In genomic region chr22:35149149-35149548, GRCh38 we compare ENCODE assay signal across 29 cellular contexts.
"Had no signal": no experiment of that assay in that cellular context is flagged by ENCODE, and none has a peak within 500 bp of the region (broad histone marks: within the 10 kb centered on the region; RNA-seq: fewer than 3 reads in every experiment).

No MANE protein-coding gene starts in this region.

- H3K36me3 ChIP-seq: brain microvascular endothelial cell, lower lobe of right lung, neural progenitor cell, right atrium auricular region, thoracic aorta, vagina had no signal

- H2AFZ ChIP-seq: neural progenitor cell, parathyroid adenoma had no signal

- H3K9me3 Mint-ChIP-seq: activated CD4-positive, alpha-beta memory T cell treated with anti-CD3 and anti-CD28 coated beads, Interleukin-2, amount 10 ng/mL, durations not matched to agents 7 days and 5 days; activated CD4-positive, alpha-beta T cell treated with anti-CD3 and anti-CD28 coated beads, Interleukin-2, amount 10 ng/mL, durations not matched to agents 7 days and 5 days; activated naive CD4-positive, alpha-beta T cell treated with anti-CD3 and anti-CD28 coated beads, Interleukin-2, amount 10 ng/mL, durations not matched to agents 7 days and 5 days; activated naive CD8-positive, alpha-beta T cell treated with anti-CD3 and anti-CD28 coated beads, Interleukin-2, amount 10 ng/mL, durations not matched to agents 7 days and 5 days; activated T-cell treated with anti-CD3 and anti-CD28 coated beads, Interleukin-2, amount 50 U/mL, for 24 hours; natural killer cell; neural progenitor cell had no signal

- H3K4me1 ChIP-seq: lower lobe of right lung, neural progenitor cell, parathyroid adenoma, vagina had no signal

- H3K4me2 ChIP-seq: neural progenitor cell had no signal

- H3K27ac Mint-ChIP-seq: activated CD4-positive, alpha-beta memory T cell treated with anti-CD3 and anti-CD28 coated beads, Interleukin-2, amount 10 ng/mL, durations not matched to agents 7 days and 5 days; activated CD4-positive, alpha-beta T cell treated with anti-CD3 and anti-CD28 coated beads, Interleukin-2, amount 10 ng/mL, durations not matched to agents 7 days and 5 days; activated naive CD4-positive, alpha-beta T cell treated with anti-CD3 and anti-CD28 coated beads, Interleukin-2, amount 10 ng/mL, durations not matched to agents 7 days and 5 days; activated naive CD8-positive, alpha-beta T cell treated with anti-CD3 and anti-CD28 coated beads, Interleukin-2, amount 10 ng/mL, durations not matched to agents 7 days and 5 days; activated T-cell treated with anti-CD3 and anti-CD28 coated beads, Interleukin-2, amount 50 U/mL, for 24 hours; natural killer cell; neural progenitor cell had no signal

- FAIRE-seq: astrocyte, frontal cortex had no signal

- H3K27ac ChIP-seq: brain microvascular endothelial cell, coronary artery, dorsolateral prefrontal cortex, lower lobe of right lung, neural progenitor cell, parathyroid adenoma, right atrium auricular region, thoracic aorta, vagina had no signal

- H3K4me3 ChIP-seq: coronary artery, dorsolateral prefrontal cortex, lower lobe of right lung, neural progenitor cell, right atrium auricular region, thoracic aorta, vagina had no signal

- H3K27me3 ChIP-seq: brain microvascular endothelial cell, right atrium auricular region, vagina had no signal

- H3K79me2 ChIP-seq: parathyroid adenoma had no signal

- H3K36me3 Mint-ChIP-seq: activated naive CD4-positive, alpha-beta T cell treated with anti-CD3 and anti-CD28 coated beads, Interleukin-2, amount 10 ng/mL, durations not matched to agents 7 days and 5 days; activated naive CD8-positive, alpha-beta T cell treated with anti-CD3 and anti-CD28 coated beads, Interleukin-2, amount 10 ng/mL, durations not matched to agents 7 days and 5 days; natural killer cell; neural progenitor cell had no signal

- ATAC-seq: left lobe of liver, lower lobe of right lung, natural killer cell had no signal

- H3K9me3 ChIP-seq: lower lobe of right lung, right atrium auricular region, thoracic aorta, vagina had no signal

- H3K4me1 Mint-ChIP-seq: activated CD4-positive, alpha-beta memory T cell treated with anti-CD3 and anti-CD28 coated beads, Interleukin-2, amount 10 ng/mL, durations not matched to agents 7 days and 5 days; activated CD4-positive, alpha-beta T cell treated with anti-CD3 and anti-CD28 coated beads, Interleukin-2, amount 10 ng/mL, durations not matched to agents 7 days and 5 days; activated naive CD4-positive, alpha-beta T cell treated with anti-CD3 and anti-CD28 coated beads, Interleukin-2, amount 10 ng/mL, durations not matched to agents 7 days and 5 days; neural progenitor cell had no signal

- H3K4me3 Mint-ChIP-seq: activated CD4-positive, alpha-beta memory T cell treated with anti-CD3 and anti-CD28 coated beads, Interleukin-2, amount 10 ng/mL, durations not matched to agents 7 days and 5 days; activated CD4-positive, alpha-beta T cell treated with anti-CD3 and anti-CD28 coated beads, Interleukin-2, amount 10 ng/mL, durations not matched to agents 7 days and 5 days; activated naive CD4-positive, alpha-beta T cell treated with anti-CD3 and anti-CD28 coated beads, Interleukin-2, amount 10 ng/mL, durations not matched to agents 7 days and 5 days; activated naive CD8-positive, alpha-beta T cell treated with anti-CD3 and anti-CD28 coated beads, Interleukin-2, amount 10 ng/mL, durations not matched to agents 7 days and 5 days; activated T-cell treated with anti-CD3 and anti-CD28 coated beads, Interleukin-2, amount 50 U/mL, for 24 hours; natural killer cell; neural progenitor cell had no signal

- H3K9ac ChIP-seq: neural progenitor cell, parathyroid adenoma had no signal

- DNase-seq: activated CD4-positive, alpha-beta memory T cell treated with anti-CD3 and anti-CD28 coated beads, Interleukin-2, amount 10 ng/mL, durations not matched to agents 7 days and 5 days; activated CD4-positive, alpha-beta T cell treated with anti-CD3 and anti-CD28 coated beads, Interleukin-2, amount 10 ng/mL, durations not matched to agents 7 days and 5 days; activated CD4-positive, CD25-positive, alpha-beta regulatory T cell treated with anti-CD3 and anti-CD28 coated beads, Interleukin-2, amount 50 U/mL, for 72 hours; activated CD8-positive, alpha-beta memory T cell treated with anti-CD3 and anti-CD28 coated beads, Interleukin-2, amount 50 U/mL, for 48 hours; activated gamma-delta T cell; activated naive CD4-positive, alpha-beta T cell treated with anti-CD3 and anti-CD28 coated beads, Interleukin-2, amount 10 ng/mL, durations not matched to agents 7 days and 5 days; activated naive CD8-positive, alpha-beta T cell treated with anti-CD3 and anti-CD28 coated beads, Interleukin-2, amount 10 ng/mL, durations not matched to agents 7 days and 5 days; activated T-cell treated with anti-CD3 and anti-CD28 coated beads, Interleukin-2, amount 50 U/mL, for 24 hours; amniotic stem cell; brain microvascular endothelial cell; dorsolateral prefrontal cortex; effector memory CD4-positive, alpha-beta T cell; kidney glomerular epithelial cell; lower lobe of right lung; mesendoderm; natural killer cell; occipital lobe; stimulated activated naive CD4-positive, alpha-beta T cell treated with Interleukin-2 at 50 U/mL for 16 hours; T1000; trophoblast cell had no signal
